In genomic region chr1:20847619-20848080, GRCh38 we compare ENCODE assay signal across 18 cellular contexts.
DNase-seq lines count a peak whose midpoint lies in the region; ATAC-seq and TF ChIP-seq lines count a peak whose summit lies in the region.
"Had no signal": no experiment of that assay in that cellular context is flagged by ENCODE, and none has a peak within 500 bp of the region (broad histone marks: within the 10 kb centered on the region; RNA-seq: fewer than 3 reads in every experiment).

No MANE protein-coding gene starts in this region.

- no peaks in the 10 kb centered on the region for H3K9me3 ChIP-seq in RWPE2 (ENCODE audit: severe bottlenecking)
- H3K9me3 ChIP-seq: BLaER1 had no signal

- H3K27ac ChIP-seq in RWPE2 (ENCODE audit: poor library complexity, severe bottlenecking): peak overlapping the region; percentile 81
- H3K27ac ChIP-seq: BLaER1 had no signal

- H3K27me3 ChIP-seq in RWPE2 (ENCODE audit: insufficient read depth, poor library complexity, severe bottlenecking): no peaks in the 10 kb centered on the region
- H3K27me3 ChIP-seq: BLaER1 had no signal

- H3K27ac Mint-ChIP-seq in endothelial cell (ENCODE audit: unreplicated experiment) (no peak overlapping the region), mesothelial cell of epicardium (peak overlapping the region; percentile 21)
- H3K27ac Mint-ChIP-seq: activated naive CD8-positive, alpha-beta T cell; endodermal cell had no signal

- H3K4me3 Mint-ChIP-seq in endothelial cell (ENCODE audit: unreplicated experiment): peak overlapping the region; percentile 16
- H3K4me3 Mint-ChIP-seq in mesothelial cell of epicardium: no peak overlapping the region
- H3K4me3 Mint-ChIP-seq: activated naive CD8-positive, alpha-beta T cell; endodermal cell had no signal

- H3K4me1 Mint-ChIP-seq in endothelial cell (ENCODE audit: unreplicated experiment) (no peaks in the 10 kb centered on the region), mesothelial cell of epicardium (peaks cover 7% of the 10 kb centered on the region)
- H3K4me1 Mint-ChIP-seq: endodermal cell had no signal

- TF ChIP-seq CTCF in RWPE2 (IDR thresholded peaks at IDR 0.05; ENCODE audit: poor library complexity, severe bottlenecking) (no peak), endothelial cell (IDR thresholded peaks at IDR 0.05; ENCODE audit: unreplicated experiment) (no peak), mesothelial cell of epicardium (IDR thresholded peaks at IDR 0.05; ENCODE audit: unreplicated experiment) (no peak)

- H3K9me3 Mint-ChIP-seq in endothelial cell (ENCODE audit: unreplicated experiment) (no peaks in the 10 kb centered on the region), mesothelial cell of epicardium (peaks cover 8% of the 10 kb centered on the region)

- ATAC-seq in RWPE2 (ENCODE audit: low read depth): peak; percentile 81
- ATAC-seq in GM19324 (IDR thresholded peaks at IDR 0.05; ENCODE audit: low FRiP score, unreplicated experiment): no peak
- ATAC-seq in esophagus mucosa: no peak

- H3K4me3 ChIP-seq in RWPE2 (ENCODE audit: severe bottlenecking): no peak overlapping the region
- H3K4me3 ChIP-seq: BLaER1 had no signal

- H3K4me1 ChIP-seq in RWPE2 (ENCODE audit: insufficient read depth, poor library complexity, severe bottlenecking): peaks cover 21% of the 10 kb centered on the region
- H3K4me1 ChIP-seq: BLaER1 had no signal

- H3K36me3 Mint-ChIP-seq in endothelial cell (ENCODE audit: low read depth, unreplicated experiment) (peaks cover 49% of the 10 kb centered on the region), mesothelial cell of epicardium (peaks cover 47% of the 10 kb centered on the region)

- H3K27me3 Mint-ChIP-seq in endothelial cell (ENCODE audit: unreplicated experiment) (peaks cover 1% of the 10 kb centered on the region), mesothelial cell of epicardium (ENCODE audit: low read depth) (no peaks in the 10 kb centered on the region)
- H3K27me3 Mint-ChIP-seq: activated naive CD8-positive, alpha-beta T cell had no signal

- peaks cover 59% of the 10 kb centered on the region for H3K36me3 ChIP-seq in RWPE2 (ENCODE audit: low read depth)

- DNase-seq in EH (ENCODE audit: low read depth) (peak; percentile 78), RWPE2 (ENCODE audit: low spot score) (no peak), endothelial cell (ENCODE audit: low spot score) (no peak), mesothelial cell of epicardium (ENCODE audit: low spot score in 2 of 2, unreplicated experiment in 2 of 2) (no peak), anterior cingulate cortex (lab: John Stamatoyannopoulos, UW) (no peak), COLO829 (ENCODE audit: low spot score) (no peak)
- DNase-seq: activated CD4-positive, alpha-beta T cell treated with anti-CD3 and anti-CD28 coated beads, Interleukin-2, amount 50 U/mL, for 1 hour; activated T-cell treated with anti-CD3 and anti-CD28 coated beads, Interleukin-2, amount 50 U/mL, for 1 hour; endodermal cell; glutamatergic neuron; kidney; NCI-H2029 treated with DMSO at 0.1 percent for 48 hours; NCI-H69; nucleus accumbens had no signal
